In the genomic region with DNA sequence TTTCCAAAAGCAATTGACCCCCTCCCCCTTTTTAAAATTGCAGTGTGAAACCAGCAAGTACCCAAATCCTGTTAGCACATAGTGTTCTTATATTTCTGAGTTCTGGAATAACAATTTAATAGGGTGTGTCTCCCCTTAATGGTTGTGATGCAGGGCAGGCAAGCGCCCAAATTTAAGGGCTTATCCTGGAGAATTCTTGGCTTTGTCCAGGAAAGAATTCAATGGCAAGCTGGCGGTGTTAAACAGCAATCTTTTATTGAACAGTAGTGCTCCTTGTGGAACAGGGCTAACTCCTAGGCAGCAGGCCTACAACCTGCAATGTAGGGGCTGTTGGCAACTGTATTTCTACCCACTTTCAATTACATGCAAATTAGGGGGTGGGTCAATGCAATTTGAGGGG, we compare ENCODE assay signal across 25 cellular contexts.
"Had no signal": no experiment of that assay in that cellular context is flagged by ENCODE, and none has a peak within 500 bp of the region (broad histone marks: within the 10 kb centered on the region; RNA-seq: fewer than 3 reads in every experiment).

No MANE protein-coding gene starts in this region.

- H3K9me3 ChIP-seq: gastrocnemius medialis, left lung, mucosa of descending colon, prostate gland, right atrium auricular region, thoracic aorta, uterus had no signal

- DNase-seq: effector CD8-positive, alpha-beta T cell; endodermal cell; foreskin fibroblast; gastrocnemius medialis; head of caudate nucleus; left cardiac atrium; left lung; mesenchymal stem cell; mucosa of descending colon; naive B cell; spleen; stimulated activated CD4-positive, alpha-beta T cell treated with anti-CD3 and anti-CD28 coated beads, Interleukin-4, amount 100 ng/mL, for 4 hours; stimulated activated naive CD8-positive, alpha-beta T cell treated with anti-CD3 and anti-CD28 coated beads, Interleukin-15, Interleukin-2, amounts not matched to agents 100 U/mL and 50 U/mL, for 24 hours; substantia nigra; upper lobe of left lung; uterus had no signal

- H3K27ac ChIP-seq: epithelial cell of prostate, gastrocnemius medialis, left lung, right atrium auricular region, skin epidermis, spleen, thoracic aorta, upper lobe of left lung, uterus had no signal

- H3K4me1 ChIP-seq: gastrocnemius medialis, left lung, prostate gland, right atrium auricular region, upper lobe of left lung, uterus had no signal

- H3K36me3 ChIP-seq: gastrocnemius medialis, left lung, prostate gland, right atrium auricular region, spleen, thoracic aorta, tibial nerve, upper lobe of left lung, uterus had no signal

- H3K4me3 ChIP-seq: gastrocnemius medialis, left lung, mucosa of descending colon, prostate gland, right atrium auricular region, skin epidermis, spleen, thoracic aorta, tibial nerve, upper lobe of left lung, uterus had no signal

- ATAC-seq: esophagus mucosa; gastrocnemius medialis; left cardiac atrium; left lung; mucosa of descending colon; natural killer cell treated with Interleukin-12 subunit alpha and Interleukin-12 subunit beta and Interleukin-15 and Interleukin-18, amount 100 ng/mL, for 72 hours; stimulated activated memory B cell treated with anti-CD40 and anti-IgM and Interleukin-4, amounts not matched to agents 10 μg/mL and 1 μg/mL and 100 μg/mL, for 72 hours; stimulated activated naive CD8-positive, alpha-beta T cell treated with anti-CD3 and anti-CD28 coated beads, Interleukin-15, Interleukin-2, amounts not matched to agents 100 U/mL and 50 U/mL, for 24 hours had no signal

- H3K27me3 ChIP-seq: left lung, right atrium auricular region, spleen, tibial nerve, upper lobe of left lung, uterus had no signal
